Comparison of ENCODE assay signal across 8 cellular contexts in genomic region chr12:6965026-6965661, GRCh38. TPM values are rescaled to one million over a fixed set of nuclear protein-coding genes. Genes with fewer than 3 reads are reported as not detected.
A peak's percentile ranks its signal among the peaks of the same experiment; 100 is the strongest.
DNase-seq lines count a peak whose midpoint lies in the region; ATAC-seq, FAIRE-seq and TF ChIP-seq lines count a peak whose summit lies in the region.

No MANE protein-coding gene starts in this region.

- H3K9ac ChIP-seq in mammary epithelial cell (ENCODE audit: insufficient read depth, low read length) (peak overlapping the region; percentile 82), keratinocyte (ENCODE audit: control insufficient read depth, extremely low read depth, insufficient read depth, low read length) (peak overlapping the region; percentile 99)

- H3K4me2 ChIP-seq in mammary epithelial cell (ENCODE audit: insufficient read depth, low read depth, low read length) (peak overlapping the region; percentile 94), keratinocyte (ENCODE audit: control insufficient read depth, extremely low read depth, insufficient read depth, low read depth, low read length) (peak overlapping the region; percentile 93)

- H3K36me3 ChIP-seq in mammary epithelial cell (ENCODE audit: insufficient read depth, low read length) (peaks cover 26% of the 10 kb centered on the region), keratinocyte (ENCODE audit: control insufficient read depth in 2 of 2, extremely low read depth in 1 of 2, insufficient read depth in 2 of 2, low read length in 2 of 2) (peaks cover 23 to 47% of the 10 kb centered on the region in 2 experiments)

- TF ChIP-seq CTCF in HFF-Myc (IDR thresholded peaks at IDR 0.05; ENCODE audit: low read depth, low read length, missing control alignments) = peak; percentile 91
- TF ChIP-seq CTCF in VCaP (conservative IDR thresholded peaks at IDR 0.05) = peak; percentile 98
- peak; percentile 93 to 95 for TF ChIP-seq CTCF in mammary epithelial cell (conservative IDR thresholded peaks at IDR 0.05 in 1 of 2, IDR thresholded peaks at IDR 0.05 in 1 of 2; ENCODE audit: extremely low read depth in 1 of 2, insufficient read depth in 1 of 2, low read depth in 1 of 2, low read length in 2 of 2)
- peak in 2 of 3 experiments; percentile 93 to 96 for TF ChIP-seq CTCF in keratinocyte (optimal IDR thresholded peaks at IDR 0.05 in 1 of 3, IDR thresholded peaks at IDR 0.05 in 1 of 3, conservative IDR thresholded peaks at IDR 0.05 in 1 of 3; ENCODE audit: extremely low read depth in 1 of 3, insufficient read depth in 2 of 3, low read length in 3 of 3)

- H3K79me2 ChIP-seq in mammary epithelial cell (ENCODE audit: insufficient read depth, low read length) (peaks cover 76% of the 10 kb centered on the region), keratinocyte (ENCODE audit: control insufficient read depth, insufficient read depth, low read length) (peaks cover 68% of the 10 kb centered on the region)

- H3K4me1 ChIP-seq in mammary epithelial cell (ENCODE audit: insufficient read depth, low read length) (peaks cover 55% of the 10 kb centered on the region), keratinocyte (ENCODE audit: control insufficient read depth, extremely low read depth, insufficient read depth, low read length) (peaks cover 51% of the 10 kb centered on the region)

- H3K4me3 ChIP-seq in HFF-Myc (replicated peaks; ENCODE audit: low read depth, low read length) (no peak overlapping the region), mammary epithelial cell (replicated peaks in 1 of 3; ENCODE audit: insufficient read depth in 1 of 3, low read depth in 2 of 3, low read length in 3 of 3) (peak overlapping the region; percentile 74 to 97 (median 94)), keratinocyte (ENCODE audit: control insufficient read depth in 2 of 3, extremely low read depth in 1 of 3, insufficient read depth in 2 of 3, low read depth in 1 of 3, low read length in 3 of 3) (peak overlapping the region; percentile 80 to 94 (median 81))

- H3K27ac ChIP-seq in VCaP (peak overlapping the region; percentile 96), mammary epithelial cell (ENCODE audit: insufficient read depth, low read depth, low read length) (peak overlapping the region; percentile 88), keratinocyte (ENCODE audit: control insufficient read depth, insufficient read depth, low read length) (peak overlapping the region; percentile 95)

- in situ Hi-C loops in mammary epithelial cell (cut with MboI; ENCODE audit: low sequenced_read_pairs in 2 of 2) = no loop called here

- CTCF ChIA-PET in mammary epithelial cell (lab: Charles Lee; ENCODE audit: low non-redundant PET) = interaction anchor here (0.6 to 1.0 kb wide), 3 partner anchors 27 to 200 kb away, joined by 3 to 8 read pairs (median 4); no protein-coding TSS in a partner anchor

- peaks cover 3% of the 10 kb centered on the region for H3K9me1 ChIP-seq in keratinocyte (ENCODE audit: control insufficient read depth, extremely low read depth, insufficient read depth, low read length)

- H2AFZ ChIP-seq in mammary epithelial cell (ENCODE audit: low read depth, low read length) (no peak overlapping the region), keratinocyte (ENCODE audit: control insufficient read depth, low read length) (no peak overlapping the region)

- ATAC-seq in GM19324 (IDR thresholded peaks at IDR 0.05; ENCODE audit: low FRiP score, unreplicated experiment) = no peak

- intact Hi-C loops in mammary epithelial cell (cut with micrococcal nuclease) = loop anchor here (1.0 kb wide), 4 partner anchors 21 to 92 kb away; partner anchors contain the start of genes C12orf57, LPCAT3 and SPSB2

- no TSS peak for BruUV-seq in mammary epithelial cell (replicated peaks; lab: Mats Ljungman, UMichigan)

- WGBS in mammary epithelial cell (ENCODE audit: low coverage, missing lambda C conversion rate) = 19% methylated on average over 11 of the region's 12 CpGs

- dilution Hi-C loops in mammary epithelial cell (cut with HindIII; ENCODE audit: low sequenced_read_pairs) = loop anchor here (5.0 kb wide), 2 partner anchors 78 to 122 kb away; no protein-coding TSS in a partner anchor
- dilution Hi-C loops in keratinocyte (cut with MboI; ENCODE audit: extremely low pct_ligation_motif_present, low sequenced_read_pairs) = no loop called here

- H3K27me3 ChIP-seq in mammary epithelial cell (ENCODE audit: insufficient read depth, low read length) = no peaks in the 10 kb centered on the region
- H3K27me3 ChIP-seq in keratinocyte (ENCODE audit: control insufficient read depth, extremely low read depth, insufficient read depth, low read length) = no peaks in the 10 kb centered on the region

- FAIRE-seq in keratinocyte (lab: Jason Lieb, UNC) = peak; percentile 43

- DNase-seq in DMS53 treated with DMSO at 0.1 percent for 48 hours (lab: John Stamatoyannopoulos, UW; ENCODE audit: unreplicated experiment) (peak; percentile 95), HFF-Myc (ENCODE audit: extremely low read depth, low read depth) (peak; percentile 78), NCI-H2107 treated with DMSO at 0.1 percent for 48 hours (lab: John Stamatoyannopoulos, UW; ENCODE audit: unreplicated experiment) (peak; percentile 89), mammary epithelial cell (peak; percentile 82), keratinocyte (ENCODE audit: low read depth, low spot score) (no peak)
- peak; percentile 74 to 80 for DNase-seq in stimulated activated CD4-positive, alpha-beta T cell treated with anti-CD3 and anti-CD28 coated beads, Interleukin-15, amount 100 ng/mL, for 1 hour (ENCODE audit: low read depth in 1 of 2, low spot score in 1 of 2)

- H4K20me1 ChIP-seq in mammary epithelial cell (ENCODE audit: insufficient read depth, low read length) = no peaks in the 10 kb centered on the region
- peaks cover 8% of the 10 kb centered on the region for H4K20me1 ChIP-seq in keratinocyte (ENCODE audit: control insufficient read depth, extremely low read depth, insufficient read depth, low read length)

- no peaks in the 10 kb centered on the region for H3K9me3 ChIP-seq in mammary epithelial cell (replicated peaks; ENCODE audit: insufficient read depth, low read length)
- no peaks in the 10 kb centered on the region for H3K9me3 ChIP-seq in keratinocyte (ENCODE audit: control insufficient read depth, low read depth, low read length)

RNA-seq across cellular contexts. Expression of gene PHB2, which starts 5.3 kb away (rescaled TPM):
- total RNA-seq in mammary epithelial cell = 100 to 1,000 TPM; 149 to 168 TPM
- polyA plus RNA-seq in mammary epithelial cell = 319 TPM
- 137 TPM for polyA minus RNA-seq in mammary epithelial cell
- polyA plus RNA-seq in keratinocyte = 225 to 270 TPM (median 244 TPM) in 3 replicates
- 45.5 TPM for polyA plus RNA-seq in keratinocyte (2011; ENCODE audit: low read depth)
- polyA plus RNA-seq in keratinocyte (2011; cell fraction: cytosol; rRNA removed) = 214 and 236 TPM in 2 replicates
- 161 and 173 TPM in 2 replicates for polyA plus RNA-seq in keratinocyte (2011; cell fraction: nucleus; rRNA removed)
- polyA plus RNA-seq in keratinocyte (2012; ENCODE audit: low replicate concordance) = 97.6 and 161 TPM in 2 replicates
- 102 to 141 TPM (median 127 TPM) in 3 replicates for polyA minus RNA-seq in keratinocyte
- polyA minus RNA-seq in keratinocyte (2011; cell fraction: cytosol; rRNA and poly(A)+ RNA removed) = 116 TPM
- 52.7 and 53.3 TPM in 2 replicates for polyA minus RNA-seq in keratinocyte (2011; cell fraction: nucleus; rRNA and poly(A)+ RNA removed)

RNA-seq across cellular contexts. Expression of gene EMG1, which starts 5.6 kb away (rescaled TPM):
- total RNA-seq in mammary epithelial cell = 10 to 100 TPM; 29.3 to 75.1 TPM
- 48.5 TPM for polyA plus RNA-seq in mammary epithelial cell
- 25.8 TPM for polyA minus RNA-seq in mammary epithelial cell
- 61.6 to 104 TPM (median 76.9 TPM) in 3 replicates for polyA plus RNA-seq in keratinocyte
- 56.1 TPM for polyA plus RNA-seq in keratinocyte (2011; ENCODE audit: low read depth)
- polyA plus RNA-seq in keratinocyte (2011; cell fraction: cytosol; rRNA removed) = 73.4 and 74.3 TPM in 2 replicates
- polyA plus RNA-seq in keratinocyte (2011; cell fraction: nucleus; rRNA removed) = 48.1 and 49.0 TPM in 2 replicates
- polyA plus RNA-seq in keratinocyte (2012; ENCODE audit: low replicate concordance) = 79.0 and 91.0 TPM in 2 replicates
- 24.4 to 38.8 TPM (median 30.2 TPM) in 3 replicates for polyA minus RNA-seq in keratinocyte
- 21.5 TPM for polyA minus RNA-seq in keratinocyte (2011; cell fraction: cytosol; rRNA and poly(A)+ RNA removed)
- polyA minus RNA-seq in keratinocyte (2011; cell fraction: nucleus; rRNA and poly(A)+ RNA removed) = 7.2 and 15.8 TPM in 2 replicates

RNA-seq across cellular contexts. Expression of gene PTPN6, which starts 14.0 kb away (rescaled TPM):
- 10 to 100 TPM; 13.0 to 27.0 TPM for total RNA-seq in mammary epithelial cell
- 16.4 TPM for polyA plus RNA-seq in mammary epithelial cell
- polyA minus RNA-seq in mammary epithelial cell = 8.0 TPM
- polyA plus RNA-seq in keratinocyte = 18.7 to 21.0 TPM (median 19.7 TPM) in 3 replicates
- 29.9 TPM for polyA plus RNA-seq in keratinocyte (2011; ENCODE audit: low read depth)
- polyA plus RNA-seq in keratinocyte (2011; cell fraction: cytosol; rRNA removed) = 11.7 and 19.6 TPM in 2 replicates
- polyA plus RNA-seq in keratinocyte (2011; cell fraction: nucleus; rRNA removed) = 28.5 and 37.9 TPM in 2 replicates
- 24.7 and 25.1 TPM in 2 replicates for polyA plus RNA-seq in keratinocyte (2012; ENCODE audit: low replicate concordance)
- polyA minus RNA-seq in keratinocyte = 14.2 to 34.8 TPM (median 17.7 TPM) in 3 replicates
- 23.8 TPM for polyA minus RNA-seq in keratinocyte (2011; cell fraction: cytosol; rRNA and poly(A)+ RNA removed)
- polyA minus RNA-seq in keratinocyte (2011; cell fraction: nucleus; rRNA and poly(A)+ RNA removed) = 5.6 and 10.3 TPM in 2 replicates

RNA-seq across cellular contexts. Expression of gene C12orf57, which starts 21.3 kb away (rescaled TPM):
- total RNA-seq in mammary epithelial cell = 10 to 100 TPM; 31.3 to 61.3 TPM
- polyA plus RNA-seq in mammary epithelial cell = 128 TPM
- polyA minus RNA-seq in mammary epithelial cell = 27.8 TPM
- polyA plus RNA-seq in keratinocyte = 121 to 211 TPM (median 137 TPM) in 3 replicates
- polyA plus RNA-seq in keratinocyte (2011; ENCODE audit: low read depth) = 27.9 TPM
- polyA plus RNA-seq in keratinocyte (2011; cell fraction: cytosol; rRNA removed) = 145 and 239 TPM in 2 replicates
- 64.7 and 79.2 TPM in 2 replicates for polyA plus RNA-seq in keratinocyte (2011; cell fraction: nucleus; rRNA removed)
- 106 and 137 TPM in 2 replicates for polyA plus RNA-seq in keratinocyte (2012; ENCODE audit: low replicate concordance)
- polyA minus RNA-seq in keratinocyte = 30.4 to 74.9 TPM (median 35.3 TPM) in 3 replicates
- 64.5 TPM for polyA minus RNA-seq in keratinocyte (2011; cell fraction: cytosol; rRNA and poly(A)+ RNA removed)
- polyA minus RNA-seq in keratinocyte (2011; cell fraction: nucleus; rRNA and poly(A)+ RNA removed) = 20.9 and 21.8 TPM in 2 replicates

RNA-seq across cellular contexts. Expression of gene RNU7-1, which starts 21.5 kb away (rescaled TPM):
- not detected for total RNA-seq in mammary epithelial cell
- polyA plus RNA-seq in mammary epithelial cell (not detected), keratinocyte (not detected in 3 replicates)
- polyA minus RNA-seq in mammary epithelial cell (not detected), keratinocyte (not detected in 3 replicates)
- polyA plus RNA-seq in keratinocyte (2011; ENCODE audit: low read depth) = not detected
- not detected in 2 replicates for polyA plus RNA-seq in keratinocyte (2011; cell fraction: cytosol; rRNA removed)
- polyA plus RNA-seq in keratinocyte (2011; cell fraction: nucleus; rRNA removed) = not detected in 2 replicates
- not detected in 2 replicates for polyA plus RNA-seq in keratinocyte (2012; ENCODE audit: low replicate concordance)
- not detected for polyA minus RNA-seq in keratinocyte (2011; cell fraction: cytosol; rRNA and poly(A)+ RNA removed)
- polyA minus RNA-seq in keratinocyte (2011; cell fraction: nucleus; rRNA and poly(A)+ RNA removed) = not detected in 2 replicates
